Comparison of ENCODE assay signal across 40 cellular contexts in genomic region chr16:25748099-25748654, GRCh38. TPM values are rescaled to one million over a fixed set of nuclear protein-coding genes. Genes with fewer than 3 reads are reported as not detected.
"Had no signal": no experiment of that assay in that cellular context is flagged by ENCODE, and none has a peak within 500 bp of the region (broad histone marks: within the 10 kb centered on the region; RNA-seq: fewer than 3 reads in every experiment).

No MANE protein-coding gene starts in this region.

- H3K36me3 ChIP-seq: adrenal gland, ascending aorta, brain microvascular endothelial cell, breast epithelium, cardiac muscle cell had no signal

- H3K27ac Mint-ChIP-seq: activated naive CD4-positive, alpha-beta T cell treated with anti-CD3 and anti-CD28 coated beads for 36 hours; activated naive CD4-positive, alpha-beta T cell treated with anti-CD3 and anti-CD28 coated beads, Interleukin-2, amount 10 ng/mL, durations not matched to agents 7 days and 5 days; activated naive CD4-positive, alpha-beta T cell treated with anti-CD3 and anti-CD28 coated beads, Interleukin-2, amount 50 U/mL, for 24 hours; activated naive CD4-positive, alpha-beta T cell treated with anti-CD3 and anti-CD28 coated beads, Interleukin-2, amount 50 U/mL, for 72 hours; activated naive CD8-positive, alpha-beta T cell; activated naive CD8-positive, alpha-beta T cell treated with anti-CD3 and anti-CD28 coated beads for 36 hours; activated naive CD8-positive, alpha-beta T cell treated with anti-CD3 and anti-CD28 coated beads, Interleukin-2, amount 10 ng/mL, durations not matched to agents 7 days and 5 days; activated naive CD8-positive, alpha-beta T cell treated with anti-CD3 and anti-CD28 coated beads, Interleukin-2, amount 50 U/mL, for 24 hours; activated T-cell treated with anti-CD3 and anti-CD28 coated beads, Interleukin-2, amount 50 U/mL, for 24 hours; activated T-cell treated with anti-CD3 and anti-CD28 coated beads, Interleukin-2, amount 50 U/mL, for 72 hours; activated T-helper 1 cell treated with anti-CD3 and anti-CD28 coated beads, Interleukin-12 subunit alpha, Interleukin-12 subunit beta, Interleukin-2, Interleukin-4 antibody, amounts not matched to agents 30 ng/mL and 10 ng/mL and 1 ng/mL, durations not matched to agents 14 hours and 24 hours and 36 hours; activated T-helper 17 cell treated with anti-CD3 and anti-CD28 coated beads, Interleukin-2, amount 50 U/mL, for 72 hours; activated T-helper 2 cell treated with anti-CD3 and anti-CD28 coated beads, Interferon-gamma antibody, Interleukin-2, Interleukin-4, amounts not matched to agents 10 μg/mL and 5 μg/mL and 100 μg/mL, durations not matched to agents 14 hours and 24 hours and 36 hours; brain had no signal

- H3K9me3 ChIP-seq: adrenal gland, body of pancreas had no signal

- H3K27ac ChIP-seq: adrenal gland, ascending aorta, body of pancreas, brain microvascular endothelial cell, breast epithelium, cardiac muscle cell had no signal

- H3K4me3 Mint-ChIP-seq: activated naive CD4-positive, alpha-beta T cell treated with anti-CD3 and anti-CD28 coated beads for 36 hours; activated naive CD4-positive, alpha-beta T cell treated with anti-CD3 and anti-CD28 coated beads, Interleukin-2, amount 10 ng/mL, durations not matched to agents 7 days and 5 days; activated naive CD4-positive, alpha-beta T cell treated with anti-CD3 and anti-CD28 coated beads, Interleukin-2, amount 50 U/mL, for 24 hours; activated naive CD8-positive, alpha-beta T cell; activated naive CD8-positive, alpha-beta T cell treated with anti-CD3 and anti-CD28 coated beads for 36 hours; activated naive CD8-positive, alpha-beta T cell treated with anti-CD3 and anti-CD28 coated beads, Interleukin-2, amount 10 ng/mL, durations not matched to agents 7 days and 5 days; activated naive CD8-positive, alpha-beta T cell treated with anti-CD3 and anti-CD28 coated beads, Interleukin-2, amount 50 U/mL, for 24 hours; activated T-cell treated with anti-CD3 and anti-CD28 coated beads, Interleukin-2, amount 50 U/mL, for 24 hours; activated T-cell treated with anti-CD3 and anti-CD28 coated beads, Interleukin-2, amount 50 U/mL, for 4 hours; activated T-cell treated with anti-CD3 and anti-CD28 coated beads, Interleukin-2, amount 50 U/mL, for 72 hours; activated T-helper 1 cell treated with anti-CD3 and anti-CD28 coated beads, Interleukin-12 subunit alpha, Interleukin-12 subunit beta, Interleukin-2, Interleukin-4 antibody, amounts not matched to agents 30 ng/mL and 10 ng/mL and 1 ng/mL, durations not matched to agents 14 hours and 24 hours and 36 hours; activated T-helper 17 cell treated with anti-CD3 and anti-CD28 coated beads, Interleukin-2, amount 50 U/mL, for 72 hours; brain; central memory CD8-positive, alpha-beta T cell had no signal

- H3K4me1 ChIP-seq: adrenal gland, ascending aorta, body of pancreas, breast epithelium had no signal

- H3K36me3 Mint-ChIP-seq: activated naive CD4-positive, alpha-beta T cell treated with anti-CD3 and anti-CD28 coated beads, Interleukin-2, amount 10 ng/mL, durations not matched to agents 7 days and 5 days; activated naive CD4-positive, alpha-beta T cell treated with anti-CD3 and anti-CD28 coated beads, Interleukin-2, amount 50 U/mL, for 24 hours; activated naive CD8-positive, alpha-beta T cell; activated naive CD8-positive, alpha-beta T cell treated with anti-CD3 and anti-CD28 coated beads, Interleukin-2, amount 10 ng/mL, durations not matched to agents 7 days and 5 days; brain had no signal

- H3K4me1 Mint-ChIP-seq: activated naive CD4-positive, alpha-beta T cell treated with anti-CD3 and anti-CD28 coated beads, Interleukin-2, amount 10 ng/mL, durations not matched to agents 7 days and 5 days; activated naive CD4-positive, alpha-beta T cell treated with anti-CD3 and anti-CD28 coated beads, Interleukin-2, amount 50 U/mL, for 24 hours; activated naive CD8-positive, alpha-beta T cell treated with anti-CD3 and anti-CD28 coated beads for 36 hours; activated naive CD8-positive, alpha-beta T cell treated with anti-CD3 and anti-CD28 coated beads, Interleukin-2, amount 10 ng/mL, durations not matched to agents 7 days and 5 days; activated naive CD8-positive, alpha-beta T cell treated with anti-CD3 and anti-CD28 coated beads, Interleukin-2, amount 50 U/mL, for 24 hours; activated T-helper 17 cell treated with anti-CD3 and anti-CD28 coated beads, Interleukin-2, amount 50 U/mL, for 72 hours; central memory CD8-positive, alpha-beta T cell had no signal

- H3K27me3 Mint-ChIP-seq: activated naive CD4-positive, alpha-beta T cell treated with anti-CD3 and anti-CD28 coated beads, Interleukin-2, amount 10 ng/mL, durations not matched to agents 7 days and 5 days; activated naive CD8-positive, alpha-beta T cell treated with anti-CD3 and anti-CD28 coated beads for 36 hours; activated naive CD8-positive, alpha-beta T cell treated with anti-CD3 and anti-CD28 coated beads, Interleukin-2, amount 10 ng/mL, durations not matched to agents 7 days and 5 days; central memory CD8-positive, alpha-beta T cell had no signal

- H3K27me3 ChIP-seq: adrenal gland, ascending aorta, body of pancreas, brain microvascular endothelial cell, breast epithelium, cardiac muscle cell had no signal

- DNase-seq: activated effector memory CD4-positive, alpha-beta T cell treated with anti-CD3 and anti-CD28 coated beads, Interleukin-2, amount 50 U/mL, for 16 hours; activated effector memory CD4-positive, alpha-beta T cell treated with Interleukin-2 at 50 U/mL for 16 hours; activated gamma-delta T cell; activated gamma-delta T cell treated with Interleukin-2 at 50 U/mL for 16 hours; activated naive CD4-positive, alpha-beta T cell; activated naive CD4-positive, alpha-beta T cell treated with anti-CD3 and anti-CD28 coated beads for 36 hours; activated naive CD4-positive, alpha-beta T cell treated with anti-CD3 and anti-CD28 coated beads, Interleukin-2, amount 10 ng/mL, durations not matched to agents 7 days and 5 days; activated naive CD4-positive, alpha-beta T cell treated with anti-CD3 and anti-CD28 coated beads, Interleukin-2, amount 50 U/mL, for 16 hours; activated naive CD4-positive, alpha-beta T cell treated with Interleukin-2 at 50 U/mL for 16 hours; activated naive CD8-positive, alpha-beta T cell treated with anti-CD3 and anti-CD28 coated beads for 36 hours; activated naive CD8-positive, alpha-beta T cell treated with anti-CD3 and anti-CD28 coated beads, Interleukin-2, amount 10 ng/mL, durations not matched to agents 7 days and 5 days; activated naive CD8-positive, alpha-beta T cell treated with anti-CD3 and anti-CD28 coated beads, Interleukin-2, amount 50 U/mL, for 24 hours; activated T-cell treated with anti-CD3 and anti-CD28 coated beads, Interleukin-2, amount 50 U/mL, for 1 hour; activated T-cell treated with anti-CD3 and anti-CD28 coated beads, Interleukin-2, amount 50 U/mL, for 24 hours; activated T-cell treated with anti-CD3 and anti-CD28 coated beads, Interleukin-2, amount 50 U/mL, for 4 hours; activated T-cell treated with anti-CD3 and anti-CD28 coated beads, Interleukin-2, amount 50 U/mL, for 48 hours; activated T-cell treated with anti-CD3 and anti-CD28 coated beads, Interleukin-2, amount 50 U/mL, for 72 hours; adrenal gland; amniotic stem cell; amygdala; anterior cingulate cortex; aorta; body of pancreas; brain microvascular endothelial cell; central memory CD4-positive, alpha-beta T cell; cerebellar nuclear complex had no signal

- H3K4me3 ChIP-seq: adrenal gland, ascending aorta, body of pancreas, breast epithelium, cardiac muscle cell had no signal

RNA-seq across cellular contexts. Expression of gene HS3ST4, which starts 56.4 kb away (rescaled TPM):
- total RNA-seq: activated naive CD4-positive, alpha-beta T cell treated with anti-CD3 and anti-CD28 coated beads for 36 hours; activated naive CD4-positive, alpha-beta T cell treated with anti-CD3 and anti-CD28 coated beads, Interleukin-2, amount 50 U/mL, for 72 hours; activated naive CD8-positive, alpha-beta T cell treated with anti-CD3 and anti-CD28 coated beads for 36 hours; activated naive CD8-positive, alpha-beta T cell treated with anti-CD3 and anti-CD28 coated beads, Interleukin-2, amount 10 ng/mL, durations not matched to agents 7 days and 5 days; activated T-cell treated with anti-CD3 and anti-CD28 coated beads, Interleukin-2, amount 50 U/mL, for 4 hours; activated T-cell treated with anti-CD3 and anti-CD28 coated beads, Interleukin-2, amount 50 U/mL, for 72 hours; activated T-helper 1 cell treated with anti-CD3 and anti-CD28 coated beads, Interleukin-12 subunit alpha, Interleukin-12 subunit beta, Interleukin-2, Interleukin-4 antibody, amounts not matched to agents 30 ng/mL and 10 ng/mL and 1 ng/mL, durations not matched to agents 14 hours and 24 hours and 36 hours; activated T-helper 17 cell treated with anti-CD3 and anti-CD28 coated beads, Interleukin-2, amount 50 U/mL, for 72 hours; activated T-helper 2 cell treated with anti-CD3 and anti-CD28 coated beads, Interferon-gamma antibody, Interleukin-2, Interleukin-4, amounts not matched to agents 10 μg/mL and 5 μg/mL and 100 μg/mL, durations not matched to agents 14 hours and 24 hours and 36 hours; aorta; ascending aorta; body of pancreas; bronchial epithelial cell; cardiac septum; chondrocyte had no signal
- polyA plus RNA-seq: aorta had no signal
